In the genomic region with DNA sequence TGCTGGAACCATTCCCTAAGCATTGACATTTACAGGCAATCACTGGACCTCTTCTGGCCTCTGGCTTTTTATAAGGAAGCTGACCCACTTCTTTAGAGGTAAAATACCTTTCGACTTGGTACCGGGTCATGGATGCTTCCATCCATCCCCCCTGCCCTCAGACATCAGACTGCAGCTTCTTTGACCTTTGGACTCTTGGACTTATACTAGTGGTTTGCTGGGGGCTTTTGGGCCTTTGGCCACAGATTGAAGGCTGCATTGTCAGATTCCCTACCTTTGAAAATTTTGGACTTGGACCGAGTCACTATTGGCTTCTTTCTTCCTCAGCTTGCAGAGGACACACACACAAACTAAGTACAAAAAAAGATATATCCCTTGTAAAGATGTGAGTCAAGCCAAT, we compare ENCODE assay signal across 29 cellular contexts.
DNase-seq lines count a peak whose midpoint lies in the region; ATAC-seq, FAIRE-seq and TF ChIP-seq lines count a peak whose summit lies in the region.
"Had no signal": no experiment of that assay in that cellular context is flagged by ENCODE, and none has a peak within 500 bp of the region (broad histone marks: within the 10 kb centered on the region; RNA-seq: fewer than 3 reads in every experiment).

No MANE protein-coding gene starts in this region.

- BruUV-seq in HepG2 (replicated peaks; lab: Mats Ljungman, UMichigan) = TSS peak; percentile 13

- H3K4me2 ChIP-seq in HepG2 (ENCODE audit: low read depth, low read length) = no peak overlapping the region
- H3K4me2 ChIP-seq: A549; BLaER1; BLaER1 treated with 17β-estradiol and CSF1 and Interleukin-3, amounts not matched to agents 10 nM and 100 nM had no signal

- TF ChIP-seq EP300 in HepG2 (IDR thresholded peaks at IDR 0.05; ENCODE audit: low read depth in 2 of 2, low read length in 2 of 2) (no peak), HepG2 (CRISPR knock-in tag; IDR thresholded peaks at IDR 0.05; ENCODE audit: borderline replicate concordance) (no peak)

- FAIRE-seq in HepG2 (lab: Jason Lieb, UNC) = no peak
- FAIRE-seq: A204.1, A549, D721Med had no signal

- in situ Hi-C loops in HepG2 (cut with HindIII; ENCODE audit: extremely low pct_ligation_motif_present, low pct_unique_long_range_greater_than_20kb) = no loop called here

- no peak overlapping the region for H3K9ac ChIP-seq in HepG2 (ENCODE audit: insufficient read depth, low read depth, low read length)
- H3K9ac ChIP-seq: BLaER1; BLaER1 treated with 17β-estradiol and CSF1 and Interleukin-3, amounts not matched to agents 10 nM and 100 nM had no signal

- no peaks in the 10 kb centered on the region for H3K79me2 ChIP-seq in HepG2 (ENCODE audit: insufficient read depth, low read length)

- H3K27ac ChIP-seq in HepG2 (ENCODE audit: extremely low read length, insufficient read depth, low read length) (no peak overlapping the region), right lobe of liver (no peak overlapping the region)
- H3K27ac ChIP-seq: 22Rv1; A549; BLaER1; BLaER1 treated with 17β-estradiol and CSF1 and Interleukin-3, amounts not matched to agents 10 nM and 100 nM; C4-2B had no signal

- ATAC-seq in HepG2 (no peak), right lobe of liver (no peak)
- ATAC-seq: A549; CD8-positive, alpha-beta T cell had no signal

- no peak overlapping the region for H3K4me3 ChIP-seq in HepG2 (replicated peaks in 1 of 3; ENCODE audit: insufficient read depth in 1 of 3, low read depth in 2 of 3, low read length in 3 of 3)
- no peak overlapping the region for H3K4me3 ChIP-seq in right lobe of liver
- H3K4me3 ChIP-seq: A549; BLaER1; BLaER1 treated with 17β-estradiol and CSF1 and Interleukin-3, amounts not matched to agents 10 nM and 100 nM had no signal

- DNase-seq in HepG2 (ENCODE audit: low spot score) (no peak), right lobe of liver (no peak)
- DNase-seq: 8988T; ACHN; AML-193; BE2C; C1 segment of cervical spinal cord; Caco-2; Calu3; CD4-positive, alpha-beta memory T cell; CD4-positive, alpha-beta T cell; CD4-positive, CD25-positive, alpha-beta regulatory T cell; CD8-positive, alpha-beta memory T cell; CD8-positive, alpha-beta T cell; COR-L47; DMS 273 treated with DMSO at 0.1 percent for 48 hours; DMS153; DMS53; DMS79; DMS79 treated with DMSO at 0.1 percent for 48 hours; DND-41; EL had no signal

- H3K9me3 ChIP-seq in HepG2 (ENCODE audit: low read length) (no peaks in the 10 kb centered on the region), right lobe of liver (no peaks in the 10 kb centered on the region)
- H3K9me3 ChIP-seq: A549; BE2C; BLaER1; BLaER1 treated with 17β-estradiol and CSF1 and Interleukin-3, amounts not matched to agents 10 nM and 100 nM; Caco-2 had no signal

- TF ChIP-seq POLR2A in HepG2 (IDR thresholded peaks at IDR 0.05; ENCODE audit: insufficient read depth in 1 of 2, low read depth in 2 of 2, low read length in 2 of 2) (no peak), right lobe of liver (IDR thresholded peaks at IDR 0.05) (no peak)

- POLR2A ChIA-PET in HepG2 (lab: Yijun Ruan, JAX) = no interaction called here

- no peak overlapping the region for H2AFZ ChIP-seq in HepG2 (ENCODE audit: low read length)

- H4K20me1 ChIP-seq in HepG2 (ENCODE audit: insufficient read depth, low read length) = no peaks in the 10 kb centered on the region
- H4K20me1 ChIP-seq: BLaER1; BLaER1 treated with 17β-estradiol and CSF1 and Interleukin-3, amounts not matched to agents 10 nM and 100 nM had no signal

- intact Hi-C loops in HepG2 (cut with micrococcal nuclease; ENCODE audit: unreplicated experiment) (no loop called here), right lobe of liver (cut with DNase I) (no loop called here)

- TF ChIP-seq RAD21 in HepG2 (CRISPR knock-in tag; IDR thresholded peaks at IDR 0.05) = no peak

- peaks cover 8% of the 10 kb centered on the region for H3K4me1 ChIP-seq in HepG2 (ENCODE audit: insufficient read depth, low read length)
- no peaks in the 10 kb centered on the region for H3K4me1 ChIP-seq in right lobe of liver
- H3K4me1 ChIP-seq: A549; BE2C; BLaER1; BLaER1 treated with 17β-estradiol and CSF1 and Interleukin-3, amounts not matched to agents 10 nM and 100 nM; Caco-2 had no signal

- H3K36me3 ChIP-seq in HepG2 (replicated peaks in 1 of 2; ENCODE audit: control insufficient read depth in 1 of 2, insufficient read depth in 2 of 2, low read length in 2 of 2) = peaks cover 2 to 5% of the 10 kb centered on the region in 2 experiments; a peak in 3 of 5 replicates
- no peaks in the 10 kb centered on the region for H3K36me3 ChIP-seq in right lobe of liver
- H3K36me3 ChIP-seq: BE2C; BLaER1; BLaER1 treated with 17β-estradiol and CSF1 and Interleukin-3, amounts not matched to agents 10 nM and 100 nM had no signal

- WGBS in HepG2 (ENCODE audit: low lambda C conversion rate) = 95% methylated on average over 3 of the region's 3 CpGs
- WGBS in right lobe of liver (ENCODE audit: insufficient coverage, low coverage, low lambda C conversion rate, missing lambda C conversion rate) = 92% methylated on average over 3 of the region's 3 CpGs

- no peaks in the 10 kb centered on the region for H3K27me3 ChIP-seq in HepG2 (ENCODE audit: control insufficient read depth in 1 of 2, insufficient read depth in 2 of 2, low read length in 2 of 2)
- H3K27me3 ChIP-seq in right lobe of liver = no peaks in the 10 kb centered on the region
- H3K27me3 ChIP-seq: BE2C; BLaER1; BLaER1 treated with 17β-estradiol and CSF1 and Interleukin-3, amounts not matched to agents 10 nM and 100 nM had no signal

- TF ChIP-seq CTCF in HepG2 (CRISPR knock-in tag; IDR thresholded peaks at IDR 0.05) (no peak), right lobe of liver (IDR thresholded peaks at IDR 0.05) (no peak)

- CTCF ChIA-PET in HepG2 (lab: Yijun Ruan, JAX; ENCODE audit: low intra/inter-chr PET ratio, low total read pairs) = no interaction called here

TF ChIP-seq in HepG2, 621 proteins besides CTCF, POLR2A, EP300 and RAD21:
- TF ChIP-seq ZSCAN5A (CRISPR knock-in tag; IDR thresholded peaks at IDR 0.05; ENCODE audit: borderline replicate concordance) = 0 out of 2 replicates have a peak, but pooled peaks have one; percentile 26
- TF ChIP-seq REL (CRISPR knock-in tag; conservative IDR thresholded peaks at IDR 0.05) = no peak
- peak; percentile 70; the same call in 1 of the 2 replicates for TF ChIP-seq HNF4G (IDR thresholded peaks at IDR 0.05; ENCODE audit: borderline replicate concordance, low read depth, low read length)
- TF ChIP-seq HNF4G (CRISPR knock-in tag; IDR thresholded peaks at IDR 0.05; ENCODE audit: borderline replicate concordance, low read depth) = no peak
- no peak for TF ChIP-seq FOSL1 (CRISPR knock-in tag; IDR thresholded peaks at IDR 0.05; ENCODE audit: borderline replicate concordance)
- TF ChIP-seq HNF4A (CRISPR knock-in tag; IDR thresholded peaks at IDR 0.05) = peak; percentile 63
- TF ChIP-seq BCL6 (CRISPR knock-in tag; IDR thresholded peaks at IDR 0.05) = no peak
